Comparison of ENCODE assay signal across 8 cellular contexts in the genomic region with DNA sequence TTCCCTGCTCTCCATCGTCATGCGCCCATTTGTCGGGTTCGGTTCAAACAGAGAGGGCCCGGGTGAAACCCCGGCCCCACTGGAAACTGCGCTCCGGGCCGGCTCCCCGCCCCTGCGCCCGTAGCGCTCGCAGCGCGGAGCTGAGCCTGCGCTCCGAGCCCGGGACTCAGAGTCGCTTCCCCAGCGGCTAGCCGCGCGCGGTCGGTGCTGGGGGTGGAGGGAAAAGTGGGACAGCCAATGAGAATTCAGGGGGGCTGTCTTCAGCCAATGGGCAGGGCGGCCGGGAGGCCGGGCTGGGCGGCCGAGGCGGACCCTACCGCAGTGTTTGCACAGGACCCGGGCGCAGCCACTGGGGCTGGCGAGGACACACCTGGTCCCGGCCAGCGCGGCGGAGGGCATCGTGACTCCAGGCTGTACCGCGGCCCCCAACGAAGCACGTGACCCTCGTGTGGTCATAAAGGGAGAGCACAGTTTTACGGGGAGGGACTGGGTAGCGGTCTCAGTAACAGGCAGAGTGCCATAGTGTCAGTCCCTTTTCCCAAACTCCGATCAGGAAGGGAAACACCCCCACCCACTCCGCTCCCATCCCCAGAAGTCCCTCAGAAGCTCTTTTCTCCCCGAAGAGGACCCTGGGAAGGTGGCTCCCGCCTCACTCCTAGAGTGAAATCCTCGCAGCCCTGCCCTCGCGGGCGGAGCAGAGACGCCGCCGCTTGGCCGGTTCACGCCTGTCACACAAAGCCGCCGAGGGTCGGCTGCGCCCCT. TPM values are rescaled to one million over a fixed set of nuclear protein-coding genes. Genes with fewer than 3 reads are reported as not detected.
A peak's percentile ranks its signal among the peaks of the same experiment; 100 is the strongest.
DNase-seq lines count a peak whose midpoint lies in the region; ATAC-seq, FAIRE-seq and TF ChIP-seq lines count a peak whose summit lies in the region.

A gene (minus strand): TSS at position 174 of the 762 bp plus-strand sequence. CDS start 153 bp downstream, at position 21.

- H3K4me3 ChIP-seq in adrenal gland (peak within 1 kb of the TSS in 3 of 4 donors; percentile 50 to 69 (median 65)), uterus (peak within 1 kb of the TSS; percentile 38 to 41)

- peaks cover 36% of the 10 kb centered on the region for H3K27me3 Mint-ChIP-seq in progenitor cell of endocrine pancreas

- H3K4me3 Mint-ChIP-seq in progenitor cell of endocrine pancreas (ENCODE audit: low read depth) = peak within 1 kb of the TSS; percentile 72

- H3K9me3 ChIP-seq in adrenal gland (replicated peaks in 1 of 3) (no peaks in the 10 kb centered on the region), uterus (no peaks in the 10 kb centered on the region)

- intact Hi-C loops in adrenal gland (cut with DNase I) = no loop called here
- intact Hi-C loops in left cardiac atrium (cut with DNase I) = loop anchor here in 1 of 2 donors (2.0 kb wide), 1 partner anchor 19 kb away; no protein-coding TSS in a partner anchor
- intact Hi-C loops in uterus (cut with DNase I; ENCODE audit: low total_unique reads) = no loop called here

- H3K27ac Mint-ChIP-seq in progenitor cell of endocrine pancreas = peak within 1 kb of the TSS; percentile 95

- no peaks in the 10 kb centered on the region for H3K36me3 ChIP-seq in adrenal gland (replicated peaks in 1 of 2)
- H3K36me3 ChIP-seq in uterus = no peaks in the 10 kb centered on the region

- WGBS in adrenal gland, 4 donors = 0 to 2% (median 0%) methylated on average over 13 to 65 of the region's 65 CpGs

- peak within 1 kb of the TSS in 4 of 5 donors; percentile 65 to 86 (median 80) for H3K27ac ChIP-seq in adrenal gland
- H3K27ac ChIP-seq in uterus = peak within 1 kb of the TSS; percentile 84 to 88

- H3K27me3 ChIP-seq in adrenal gland (no peaks in the 10 kb centered on the region), uterus (no peaks in the 10 kb centered on the region)

- peak; percentile 85 for DNase-seq in GM12891 (ENCODE audit: insufficient read length, low spot score)
- DNase-seq in NCI-H1105 (lab: John Stamatoyannopoulos, UW) = peak; percentile 89
- DNase-seq in SW480 (ENCODE audit: low spot score) = peak; percentile 92
- DNase-seq in adrenal gland = peak; percentile 81 to 92 (median 85)
- DNase-seq in left cardiac atrium = peak; percentile 91
- peak; percentile 72 for DNase-seq in progenitor cell of endocrine pancreas (ENCODE audit: low spot score, unreplicated experiment)
- peak; percentile 87 for DNase-seq in uterus

- ATAC-seq in HG02678 (IDR thresholded peaks at IDR 0.05; ENCODE audit: unreplicated experiment) (peak; percentile 86), left cardiac atrium (peak; percentile 82 to 85)

- TF ChIP-seq CTCF in adrenal gland (IDR thresholded peaks at IDR 0.05) (no peak), progenitor cell of endocrine pancreas (IDR thresholded peaks at IDR 0.05; ENCODE audit: unreplicated experiment) (no peak), uterus (IDR thresholded peaks at IDR 0.05) (peak in 1 of 4 experiments; percentile 14)

- FAIRE-seq in GM12891 (lab: Jason Lieb, UNC) = peak; percentile 92

- peaks cover 18 to 30% of the 10 kb centered on the region in 2 donors for H3K4me1 ChIP-seq in adrenal gland (replicated peaks in 1 of 2)
- H3K4me1 ChIP-seq in uterus = no peaks in the 10 kb centered on the region

- TF ChIP-seq POLR2A in GM12891 (IDR thresholded peaks at IDR 0.05; ENCODE audit: low read depth, low read length) = no peak
- TF ChIP-seq POLR2A in adrenal gland (IDR thresholded peaks at IDR 0.05) = peak; percentile 25 to 66
- peak; percentile 73 to 75 for TF ChIP-seq POLR2A in uterus (IDR thresholded peaks at IDR 0.05)

- no peaks in the 10 kb centered on the region for H3K36me3 Mint-ChIP-seq in progenitor cell of endocrine pancreas (ENCODE audit: insufficient read depth)

- H3K4me1 Mint-ChIP-seq in progenitor cell of endocrine pancreas (ENCODE audit: low read depth) = peaks cover 6% of the 10 kb centered on the region

- no peaks in the 10 kb centered on the region for H3K9me3 Mint-ChIP-seq in progenitor cell of endocrine pancreas (ENCODE audit: low read depth)

TF ChIP-seq in GM12891, 5 proteins besides CTCF, POLR2A, EP300 and RAD21:
- no peak for TF ChIP-seq POLR2AphosphoS5 (IDR thresholded peaks at IDR 0.05; ENCODE audit: low read depth, low read length)
- TF ChIP-seq SPI1 (IDR thresholded peaks at IDR 0.05; ENCODE audit: low read depth, low read length) = 0 out of 2 replicates have a peak, but pooled peaks have one; percentile 5

RNA-seq across cellular contexts. Expression of the gene that starts here (rescaled TPM):
- polyA plus RNA-seq in GM12891 (2012; ENCODE audit: low read depth, missing spikeins) = 1.6 TPM
- 1 to 10 TPM in 4 of 8 donors, under 1 TPM in 3, not detected in 1; 0.79 to 4.7 (median 1.4) TPM for total RNA-seq in adrenal gland
- 1 to 10 TPM in 1 of 3 donors, under 1 TPM in 2; 0.61 to 1.7 (median 0.68) TPM for polyA plus RNA-seq in adrenal gland
- 10 to 100 TPM; 18.4 to 31.7 TPM for total RNA-seq in left cardiac atrium
- 4.4 and 5.8 TPM in 2 replicates for total RNA-seq in progenitor cell of endocrine pancreas
- 10 to 100 TPM in 1 of 4 donors, 1 to 10 TPM in 1, under 1 TPM in 1, not detected in 1; 0.51 to 16.4 (median 6.4) TPM for total RNA-seq in uterus

Comparison
In these comparisons a context has a peak if more than half of its experiments do, and no peak if none do; other contexts are left out.
1. Peak in every context shown above with its lines: DNase-seq, ATAC-seq, H3K4me3 ChIP-seq and H3K27ac ChIP-seq.